ENCODE assay signal across 7 cellular contexts in the genomic region with DNA sequence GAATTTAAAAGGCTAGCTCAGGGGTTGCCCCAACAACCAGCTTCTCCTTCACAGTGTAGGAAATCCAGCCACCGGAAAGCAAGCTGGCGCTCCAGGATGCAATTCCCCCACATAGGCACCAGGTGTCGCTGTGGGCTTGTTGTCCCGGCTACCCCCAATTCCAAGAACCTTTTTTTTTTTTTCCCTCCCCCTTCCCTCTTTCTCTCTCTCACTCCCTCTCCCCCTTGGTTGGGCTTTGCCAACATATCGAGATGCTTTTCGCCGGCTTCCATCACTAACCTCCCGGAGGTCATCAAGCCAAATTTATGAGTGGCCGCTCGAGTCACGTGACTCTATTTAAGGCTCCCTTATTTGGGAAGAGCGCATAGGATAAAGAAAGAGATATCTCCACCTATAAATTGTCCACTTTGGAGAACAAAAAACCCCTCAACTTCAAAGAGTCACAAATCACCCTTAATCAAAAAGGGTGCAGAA. TPM values are rescaled to one million over a fixed set of nuclear protein-coding genes. Genes with fewer than 3 reads are reported as not detected.
DNase-seq lines count a peak whose midpoint lies in the region; ATAC-seq, FAIRE-seq and TF ChIP-seq lines count a peak whose summit lies in the region.

Gene HOXC5 (plus strand): TSS at position 424 of the 474 bp plus-strand sequence. CDS start 73 bp downstream, outside the sequence.

- no peak for FAIRE-seq in kidney (lab: Jason Lieb, UNC)

- no peaks in the 10 kb centered on the region for H3K9me3 ChIP-seq in kidney (ENCODE audit: control insufficient read depth in 1 of 2, low read length in 2 of 2)

- H3K36me3 ChIP-seq in brain microvascular endothelial cell (replicated peaks) (no peaks in the 10 kb centered on the region), kidney (ENCODE audit: control insufficient read depth in 1 of 2, insufficient read depth in 2 of 2, low read length in 2 of 2) (peaks cover 0 to 4% of the 10 kb centered on the region in 2 donors)

- peak within 1 kb of the TSS in 1 of 2 donors; percentile 55 for H3K9ac ChIP-seq in kidney (ENCODE audit: low read length in 2 of 2)

- H3K4me3 ChIP-seq in GM12864 (ENCODE audit: low read depth, low read length) (no peak within 1 kb of the TSS), brain microvascular endothelial cell (ENCODE audit: low read depth, low read length) (no peak within 1 kb of the TSS), kidney (ENCODE audit: low read length in 2 of 2) (peak within 1 kb of the TSS; percentile 51 to 61)

- TF ChIP-seq CTCF in GM12864 (IDR thresholded peaks at IDR 0.05; ENCODE audit: low read depth, low read length, missing control alignments) (peak; percentile 98), brain microvascular endothelial cell (IDR thresholded peaks at IDR 0.05; ENCODE audit: low read depth, low read length, missing control alignments) (peak; percentile 93), kidney (IDR thresholded peaks at IDR 0.05; ENCODE audit: borderline replicate concordance, extremely low read depth, insufficient read depth) (peak; percentile 96)

- intact Hi-C loops in kidney (cut with DNase I): loop anchor here (10.0 kb wide), 1 partner anchor 102 kb away; no protein-coding TSS in a partner anchor

- no peak for DNase-seq in GM12864 (ENCODE audit: low read depth)
- DNase-seq in NCI-H1105 treated with DMSO at 0.1 percent for 48 hours (lab: John Stamatoyannopoulos, UW): peak; percentile 77
- DNase-seq in T-helper 9 cell: peak; percentile 47
- DNase-seq in brain microvascular endothelial cell: peak; percentile 16
- DNase-seq in kidney: peak; percentile 87
- peak; percentile 68 to 73 for DNase-seq in stimulated activated CD4-positive, alpha-beta T cell treated with anti-CD3 and anti-CD28 coated beads, Interleukin-2, amount 100 ng/mL, for 24 hours

- H3K4me1 ChIP-seq in kidney (ENCODE audit: control insufficient read depth in 1 of 2, insufficient read depth in 1 of 2, low read depth in 1 of 2, low read length in 2 of 2): peaks cover 14 to 30% of the 10 kb centered on the region in 2 donors

- no peak within 1 kb of the TSS for H3K27ac ChIP-seq in brain microvascular endothelial cell
- H3K27ac ChIP-seq in kidney (ENCODE audit: low read depth in 2 of 2, low read length in 2 of 2): peak within 1 kb of the TSS in 1 of 2 donors; percentile 37

- H3K27me3 ChIP-seq in brain microvascular endothelial cell (replicated peaks): peaks cover 90% of the 10 kb centered on the region

- in situ Hi-C loops in brain microvascular endothelial cell (cut with HindIII; ENCODE audit: low pct_ligation_motif_present, low sequenced_read_pairs): no loop called here

- no peak for ATAC-seq in GM18867 (IDR thresholded peaks at IDR 0.05; ENCODE audit: unreplicated experiment)

RNA-seq across cellular contexts. Expression of gene HOXC5, which starts in this region (rescaled TPM):
- 4.8 TPM for total RNA-seq in kidney
- polyA plus RNA-seq in kidney (ENCODE audit: insufficient read depth, low read depth, low replicate concordance): 0.24 TPM

Comparison
In these comparisons a context has a peak if more than half of its experiments do, and no peak if none do; other contexts are left out.
1. H3K4me3 ChIP-seq: peak in kidney (2 of 2); none in GM12864 (single experiment) and brain microvascular endothelial cell (single experiment).
2. Peak in every context shown above with its lines, with median percentiles within 50 percentile points of each other: CTCF ChIP-seq.